Comparison of ENCODE assay signal across 27 cellular contexts in the genomic region with DNA sequence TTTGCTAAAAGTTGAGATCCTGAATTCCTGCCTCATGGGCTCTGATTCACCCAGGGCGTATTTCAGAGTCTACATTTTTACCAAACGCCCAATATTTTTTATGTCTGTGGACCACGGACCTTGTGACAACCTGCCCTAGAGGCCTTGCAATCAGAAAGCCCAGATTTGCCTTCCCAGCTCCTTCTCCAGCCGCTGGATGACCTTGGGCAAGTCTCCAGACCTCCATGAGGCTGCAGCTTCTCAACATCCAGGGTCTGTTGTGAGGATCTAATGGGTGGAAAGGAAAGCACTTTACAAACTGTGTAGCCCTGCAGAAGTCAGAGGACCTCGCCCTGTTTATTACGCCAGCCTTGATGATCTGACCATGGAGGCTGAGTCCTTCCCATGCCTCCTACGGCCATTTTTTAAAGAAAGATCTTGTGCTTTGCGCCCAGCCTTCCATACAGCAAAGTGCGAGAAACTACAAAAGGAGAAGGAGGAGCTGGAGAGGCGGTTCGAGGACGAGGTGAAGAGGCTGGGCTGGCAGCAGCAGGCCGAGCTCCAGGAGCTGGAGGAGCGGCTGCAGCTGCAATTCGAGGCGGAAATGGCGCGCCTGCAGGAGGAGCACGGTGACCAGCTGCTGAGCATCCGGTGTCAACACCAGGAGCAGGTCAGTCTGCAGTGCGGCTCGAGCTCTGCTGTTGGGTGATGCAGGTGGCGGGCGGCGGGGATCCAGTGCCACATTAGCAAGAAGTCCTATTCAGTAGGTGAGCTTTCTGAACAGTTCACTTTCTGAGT.
DNase-seq lines count a peak whose midpoint lies in the region; FAIRE-seq and TF ChIP-seq lines count a peak whose summit lies in the region.
"Had no signal": no experiment of that assay in that cellular context is flagged by ENCODE, and none has a peak within 500 bp of the region (broad histone marks: within the 10 kb centered on the region; RNA-seq: fewer than 3 reads in every experiment).

No MANE protein-coding gene starts in this region.

- POLR2A ChIA-PET in HEK293T (lab: Yijun Ruan, JAX) = no interaction called here

- H3K36me3 Mint-ChIP-seq in astrocyte (ENCODE audit: low read depth, unreplicated experiment) = no peaks in the 10 kb centered on the region
- H3K36me3 Mint-ChIP-seq: activated naive CD8-positive, alpha-beta T cell treated with anti-CD3 and anti-CD28 coated beads for 36 hours; CD8-positive, alpha-beta memory T cell had no signal

- H3K4me3 ChIP-seq in astrocyte (ENCODE audit: insufficient read depth, low read depth, low read length) (no peak overlapping the region), skeletal muscle satellite cell (ENCODE audit: low read length) (no peak overlapping the region)
- H3K4me3 ChIP-seq: A549, smooth muscle cell, upper lobe of left lung had no signal

- H3K9me3 Mint-ChIP-seq in astrocyte (ENCODE audit: unreplicated experiment) = no peaks in the 10 kb centered on the region
- H3K9me3 Mint-ChIP-seq: activated CD8-positive, alpha-beta T cell treated with anti-CD3 and anti-CD28 coated beads for 36 hours; activated naive CD8-positive, alpha-beta T cell treated with anti-CD3 and anti-CD28 coated beads for 36 hours; CD8-positive, alpha-beta memory T cell; central memory CD8-positive, alpha-beta T cell; T-helper 1 cell treated with Interleukin-12 subunit alpha and Interleukin-12 subunit beta and Interleukin-4 antibody, amounts not matched to agents 30 μg/mL and 1 μg/mL, for 36 hours had no signal

- no peak for FAIRE-seq in astrocyte (lab: Jason Lieb, UNC)
- FAIRE-seq: A549, endothelial cell of umbilical vein, GM12892, keratinocyte, RCC 7860 had no signal

- CTCF ChIA-PET in HEK293T (lab: Yijun Ruan, JAX) = no interaction called here

- no peaks in the 10 kb centered on the region for H3K79me2 ChIP-seq in astrocyte (ENCODE audit: insufficient read depth, low read length)

- peaks cover 34% of the 10 kb centered on the region for H3K27me3 Mint-ChIP-seq in astrocyte (ENCODE audit: low read depth, unreplicated experiment)

- H3K9me3 ChIP-seq in astrocyte (ENCODE audit: insufficient read depth, low read depth, low read length) (no peaks in the 10 kb centered on the region), skeletal muscle satellite cell (replicated peaks; ENCODE audit: low read length) (no peaks in the 10 kb centered on the region)
- H3K9me3 ChIP-seq: A549, upper lobe of left lung had no signal

- H3K4me1 Mint-ChIP-seq in astrocyte (ENCODE audit: low read depth, unreplicated experiment) = no peaks in the 10 kb centered on the region
- H3K4me1 Mint-ChIP-seq: activated naive CD8-positive, alpha-beta T cell treated with anti-CD3 and anti-CD28 coated beads for 36 hours; CD8-positive, alpha-beta memory T cell; central memory CD8-positive, alpha-beta T cell had no signal

- H3K4me1 ChIP-seq in astrocyte (ENCODE audit: insufficient read depth, low read length) = no peaks in the 10 kb centered on the region
- H3K4me1 ChIP-seq in skeletal muscle satellite cell (ENCODE audit: control insufficient read depth, insufficient read depth, low read length) = no peaks in the 10 kb centered on the region
- H3K4me1 ChIP-seq: A549, upper lobe of left lung had no signal

- no peak overlapping the region for H2AFZ ChIP-seq in astrocyte (ENCODE audit: low read depth, low read length)

- DNase-seq in NCI-H748 (lab: John Stamatoyannopoulos, UW; ENCODE audit: unreplicated experiment) (peak; percentile 71), NCI-H748 treated with DMSO at 0.1 percent for 48 hours (lab: John Stamatoyannopoulos, UW) (no peak), NCI-H146 treated with DMSO at 0.1 percent for 48 hours (lab: John Stamatoyannopoulos, UW; ENCODE audit: unreplicated experiment) (peak; percentile 15), astrocyte (ENCODE audit: low read depth) (no peak), ureter (ENCODE audit: low spot score) (no peak), HEK293T (ENCODE audit: extremely low spot score) (no peak), amygdala (lab: John Stamatoyannopoulos, UW) (no peak)
- DNase-seq: activated CD4-positive, alpha-beta T cell treated with anti-CD3 and anti-CD28 coated beads for 1 hour; activated CD8-positive, alpha-beta T cell treated with anti-CD3 and anti-CD28 coated beads for 36 hours; activated effector memory CD4-positive, alpha-beta T cell treated with Interleukin-2 at 50 U/mL for 16 hours; activated naive CD8-positive, alpha-beta T cell treated with anti-CD3 and anti-CD28 coated beads for 36 hours; CD8-positive, alpha-beta memory T cell; dermis blood vessel endothelial cell; MM.1S; NCI-H1417 treated with DMSO at 0.1 percent for 48 hours; NCI-H446 treated with DMSO at 0.1 percent for 48 hours had no signal

- H3K4me2 ChIP-seq in astrocyte (ENCODE audit: low read length) (no peak overlapping the region), skeletal muscle satellite cell (ENCODE audit: low read length) (peak overlapping the region; percentile 34)
- H3K4me2 ChIP-seq: A549, smooth muscle cell had no signal

- peak overlapping the region; percentile 28 for H3K27ac Mint-ChIP-seq in astrocyte (ENCODE audit: unreplicated experiment)
- H3K27ac Mint-ChIP-seq: activated CD8-positive, alpha-beta T cell treated with anti-CD3 and anti-CD28 coated beads for 36 hours; activated naive CD8-positive, alpha-beta T cell treated with anti-CD3 and anti-CD28 coated beads for 36 hours; B cell; CD8-positive, alpha-beta memory T cell; T-helper 1 cell treated with Interleukin-12 subunit alpha and Interleukin-12 subunit beta and Interleukin-4 antibody, amounts not matched to agents 30 μg/mL and 1 μg/mL, for 36 hours had no signal

- H3K36me3 ChIP-seq in astrocyte (ENCODE audit: insufficient read depth, low read length) = no peaks in the 10 kb centered on the region
- no peaks in the 10 kb centered on the region for H3K36me3 ChIP-seq in skeletal muscle satellite cell (ENCODE audit: insufficient read depth, low read length)
- H3K36me3 ChIP-seq: upper lobe of left lung had no signal

- H4K20me1 ChIP-seq in astrocyte (ENCODE audit: insufficient read depth, low read length) = no peaks in the 10 kb centered on the region

- H3K27me3 ChIP-seq in astrocyte (ENCODE audit: insufficient read depth, low read length) (peaks cover 31% of the 10 kb centered on the region), skeletal muscle satellite cell (ENCODE audit: control insufficient read depth, insufficient read depth, low read length) (peaks cover 33% of the 10 kb centered on the region)
- H3K27me3 ChIP-seq: upper lobe of left lung had no signal

- no peak for TF ChIP-seq CTCF in astrocyte (IDR thresholded peaks at IDR 0.05; ENCODE audit: insufficient read depth, low read depth, low read length)

- H3K27ac ChIP-seq in astrocyte (ENCODE audit: low read depth, low read length) = no peak overlapping the region
- H3K27ac ChIP-seq: A549, upper lobe of left lung had no signal

- H3K9ac ChIP-seq in astrocyte (ENCODE audit: low read length) = no peak overlapping the region
- H3K9ac ChIP-seq in skeletal muscle satellite cell (ENCODE audit: low read depth, low read length) = no peak overlapping the region

- H3K4me3 Mint-ChIP-seq in astrocyte (ENCODE audit: unreplicated experiment) = no peak overlapping the region
- H3K4me3 Mint-ChIP-seq: activated CD8-positive, alpha-beta T cell treated with anti-CD3 and anti-CD28 coated beads for 36 hours; activated naive CD8-positive, alpha-beta T cell treated with anti-CD3 and anti-CD28 coated beads for 36 hours; B cell; CD8-positive, alpha-beta memory T cell; central memory CD8-positive, alpha-beta T cell; T-helper 1 cell treated with Interleukin-12 subunit alpha and Interleukin-12 subunit beta and Interleukin-4 antibody, amounts not matched to agents 30 μg/mL and 1 μg/mL, for 36 hours had no signal

TF ChIP-seq in HEK293T, 16 proteins besides CTCF, POLR2A, EP300 and RAD21:
- TF ChIP-seq L3MBTL2 (conservative IDR thresholded peaks at IDR 0.05) (no peak), SP1 (IDR thresholded peaks at IDR 0.05) (no peak)
- TF ChIP-seq, protein P1, sequence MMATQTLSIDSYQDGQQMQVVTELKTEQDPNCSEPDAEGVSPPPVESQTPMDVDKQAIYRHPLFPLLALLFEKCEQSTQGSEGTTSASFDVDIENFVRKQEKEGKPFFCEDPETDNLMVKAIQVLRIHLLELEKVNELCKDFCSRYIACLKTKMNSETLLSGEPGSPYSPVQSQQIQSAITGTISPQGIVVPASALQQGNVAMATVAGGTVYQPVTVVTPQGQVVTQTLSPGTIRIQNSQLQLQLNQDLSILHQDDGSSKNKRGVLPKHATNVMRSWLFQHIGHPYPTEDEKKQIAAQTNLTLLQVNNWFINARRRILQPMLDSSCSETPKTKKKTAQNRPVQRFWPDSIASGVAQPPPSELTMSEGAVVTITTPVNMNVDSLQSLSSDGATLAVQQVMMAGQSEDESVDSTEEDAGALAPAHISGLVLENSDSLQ (IDR thresholded peaks at IDR 0.05) = no peak
TF ChIP-seq in HEK293T: peak in this region for 0.

Comparison
In these comparisons a context has a peak if more than half of its experiments do, and no peak if none do; other contexts are left out.
1. DNase-seq: peak in NCI-H748 (single experiment) and NCI-H146 treated with DMSO at 0.1 percent for 48 hours (single experiment); none in NCI-H748 treated with DMSO at 0.1 percent for 48 hours (single experiment), astrocyte (single experiment), ureter (single experiment), HEK293T (single experiment) and amygdala (0 of 56).